8 cellular contexts compared by ENCODE assay signal in the genomic region with DNA sequence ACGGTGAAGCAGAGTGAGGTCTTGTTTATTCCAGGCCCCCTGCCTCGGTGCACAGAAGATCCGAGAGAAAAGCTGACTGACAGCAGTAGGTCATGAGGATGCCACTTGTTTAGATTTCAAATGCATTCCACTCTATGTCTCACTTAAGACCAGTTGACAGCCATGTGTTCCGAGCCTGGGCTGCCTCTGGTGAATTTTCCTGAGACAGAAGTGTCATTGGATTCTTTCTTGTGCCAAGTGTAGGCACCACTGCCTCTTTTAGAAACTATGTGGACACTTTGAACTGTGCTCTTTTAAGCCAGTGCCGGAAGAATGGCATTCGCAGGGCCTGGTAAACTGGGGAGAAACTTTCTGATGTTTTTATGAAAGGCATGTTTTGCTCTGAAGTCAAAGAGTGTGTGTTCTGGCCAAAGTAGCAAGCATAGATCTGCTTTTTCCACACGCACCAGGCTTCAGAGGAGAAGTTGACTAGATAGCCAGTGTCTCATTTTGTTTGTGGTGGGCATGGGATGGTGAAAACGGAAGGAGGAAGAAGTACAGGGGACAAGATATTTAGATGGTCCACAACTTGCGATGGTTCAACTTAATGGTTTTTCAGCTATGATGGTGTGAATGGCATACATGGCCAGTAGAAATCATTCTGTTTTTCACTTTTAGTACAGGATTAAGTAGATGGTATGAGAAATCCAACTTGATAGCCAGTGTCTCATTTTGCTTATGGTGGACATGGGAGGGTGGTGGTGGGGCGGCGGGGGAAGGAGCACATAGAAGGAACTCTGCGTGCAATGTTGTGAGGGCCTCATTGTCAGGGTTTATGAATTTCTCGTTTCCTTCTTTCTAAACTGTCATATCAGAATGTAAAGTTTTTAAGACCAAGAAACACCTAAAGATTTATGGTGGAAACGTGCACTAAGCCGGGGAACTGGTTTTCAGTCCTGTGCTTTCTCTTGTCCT. TPM values are rescaled to one million over a fixed set of nuclear protein-coding genes. Genes with fewer than 3 reads are reported as not detected.
DNase-seq lines count a peak whose midpoint lies in the region; ATAC-seq, FAIRE-seq and TF ChIP-seq lines count a peak whose summit lies in the region.

No MANE protein-coding gene starts in this region.

- H3K27me3 Mint-ChIP-seq in H9 (ENCODE audit: low read depth) = no peaks in the 10 kb centered on the region

- H3K4me1 ChIP-seq in neuronal stem cell (ENCODE audit: control insufficient read depth in 2 of 2, insufficient read depth in 1 of 2, low read depth in 1 of 2, low read length in 2 of 2) (peaks cover 10 to 21% of the 10 kb centered on the region in 2 donors), small intestine (ENCODE audit: control insufficient read depth in 2 of 2, insufficient read depth in 1 of 2, low read depth in 1 of 2, low read length in 1 of 2) (peaks cover 0 to 22% of the 10 kb centered on the region in 2 donors), H9 (ENCODE audit: insufficient read depth, low read length) (peaks cover 9% of the 10 kb centered on the region; the same call in 1 of the 2 replicates)

- peaks cover 0 to 3% of the 10 kb centered on the region in 2 donors for H3K9me3 ChIP-seq in neuronal stem cell (replicated peaks in 1 of 2; ENCODE audit: control insufficient read depth in 2 of 2, insufficient read depth in 1 of 2, low read depth in 1 of 2, low read length in 2 of 2)
- H3K9me3 ChIP-seq in small intestine (ENCODE audit: control insufficient read depth, low read depth) = no peaks in the 10 kb centered on the region
- H3K9me3 ChIP-seq in H9 (ENCODE audit: control insufficient read depth, low read depth, low read length) = no peaks in the 10 kb centered on the region

- H2AFZ ChIP-seq in neuronal stem cell (ENCODE audit: low read length) (no peak overlapping the region), H9 (ENCODE audit: low read length) (no peak overlapping the region)

- TF ChIP-seq CTCF in H9 (conservative IDR thresholded peaks at IDR 0.05) = no peak

- no peak overlapping the region for H2BK5ac ChIP-seq in neuronal stem cell (ENCODE audit: low read length)
- no peak overlapping the region for H2BK5ac ChIP-seq in H9 (ENCODE audit: insufficient read length, low read length)

- no peak overlapping the region for H3K14ac ChIP-seq in neuronal stem cell (ENCODE audit: low read length)
- no peak overlapping the region for H3K14ac ChIP-seq in H9 (ENCODE audit: insufficient read depth, low read length)

- H2BK20ac ChIP-seq in H9 (ENCODE audit: low read depth, low read length, poor library complexity, severe bottlenecking) = no peak overlapping the region

- H2BK12ac ChIP-seq in neuronal stem cell (ENCODE audit: low read length) = no peak overlapping the region
- H2BK12ac ChIP-seq in H9 (ENCODE audit: insufficient read length, low read depth, low read length) = no peak overlapping the region

- H3K4me1 Mint-ChIP-seq in H9 = peaks cover 20 to 21% of the 10 kb centered on the region in 2 experiments

- no peaks in the 10 kb centered on the region for H3K36me3 Mint-ChIP-seq in activated naive CD4-positive, alpha-beta T cell treated with anti-CD3 and anti-CD28 coated beads, Interleukin-2, amount 50 U/mL, for 72 hours
- H3K36me3 Mint-ChIP-seq in H9 (ENCODE audit: insufficient read depth in 1 of 3, low read depth in 3 of 3) = peaks cover 1 to 7% (median 5%) of the 10 kb centered on the region in 3 experiments; a peak in 6 of 7 replicates

- H3K4me3 ChIP-seq in neuronal stem cell (ENCODE audit: low read length in 2 of 2) (no peak overlapping the region), small intestine (ENCODE audit: low read depth in 1 of 2, low read length in 2 of 2) (no peak overlapping the region)

- H3K79me2 ChIP-seq in H9 (ENCODE audit: insufficient read depth, low read length) = no peaks in the 10 kb centered on the region

- H3K27ac ChIP-seq in neuronal stem cell (replicated peaks; ENCODE audit: low read length) (no peak overlapping the region), small intestine (ENCODE audit: low read depth in 1 of 2, low read length in 1 of 2) (peak overlapping the region in 1 of 2 donors; percentile 80), H9 (ENCODE audit: insufficient read length, low read depth, low read length) (no peak overlapping the region)

- peak overlapping the region; percentile 22 to 62 for H3K27ac Mint-ChIP-seq in activated naive CD4-positive, alpha-beta T cell treated with anti-CD3 and anti-CD28 coated beads, Interleukin-2, amount 50 U/mL, for 72 hours
- H3K27ac Mint-ChIP-seq in H9 = 0 out of 7 replicates have a peak overlapping the region, but pooled peaks of 1 of the 3 experiments have one; percentile 19

- H3K36me3 ChIP-seq in neuronal stem cell (replicated peaks in 1 of 2; ENCODE audit: control insufficient read depth in 2 of 2, insufficient read depth in 2 of 2, low read length in 2 of 2) (peaks cover 0 to 28% of the 10 kb centered on the region in 2 donors), small intestine (ENCODE audit: control insufficient read depth in 2 of 2, insufficient read depth in 2 of 2, low read length in 2 of 2) (peaks cover 3 to 8% of the 10 kb centered on the region in 2 donors)

- H3K56ac ChIP-seq in H9 (ENCODE audit: insufficient read length, low read depth, low read length) = no peak overlapping the region

- no peak overlapping the region for H3T11ph ChIP-seq in H9 (ENCODE audit: low read length)

- no peak for DNase-seq in activated naive CD4-positive, alpha-beta T cell treated with anti-CD3 and anti-CD28 coated beads, Interleukin-2, amount 50 U/mL, for 72 hours (ENCODE audit: low spot score in 2 of 2)
- DNase-seq in neuronal stem cell (ENCODE audit: low spot score) = no peak
- no peak for DNase-seq in NCI-H1436 treated with DMSO at 0.1 percent for 48 hours (lab: John Stamatoyannopoulos, UW)
- DNase-seq in small intestine = no peak
- DNase-seq in pons (ENCODE audit: low spot score) = no peak
- DNase-seq in H9 = no peak

- no peak for FAIRE-seq in small intestine (lab: Jason Lieb, UNC)

- H3K4me3 Mint-ChIP-seq in H9 = no peak overlapping the region

- H3K4ac ChIP-seq in neuronal stem cell (ENCODE audit: low read length) (no peak overlapping the region), H9 (ENCODE audit: low read depth, low read length) (no peak overlapping the region)

- H3K9ac ChIP-seq in neuronal stem cell (ENCODE audit: low read depth, low read length, poor library complexity) (peak overlapping the region; percentile 1), H9 (ENCODE audit: extremely low read depth, insufficient read length, low read length) (no peak overlapping the region)

- no peak overlapping the region for H2AK5ac ChIP-seq in neuronal stem cell (ENCODE audit: low read depth, low read length)
- no peak overlapping the region for H2AK5ac ChIP-seq in H9 (ENCODE audit: insufficient read length, low read length)

- no peaks in the 10 kb centered on the region for H3K23me2 ChIP-seq in H9 (ENCODE audit: insufficient read length, low read depth, low read length, poor library complexity, severe bottlenecking)

- H4K8ac ChIP-seq in neuronal stem cell (ENCODE audit: low read depth, low read length) (no peak overlapping the region), H9 (replicated peaks; ENCODE audit: insufficient read length, low read depth, low read length) (no peak overlapping the region)

- H2BK120ac ChIP-seq in neuronal stem cell (ENCODE audit: low read depth, low read length) (no peak overlapping the region), H9 (ENCODE audit: low read depth, low read length, poor library complexity, severe bottlenecking) (no peak overlapping the region)

- H4K5ac ChIP-seq in H9 (ENCODE audit: insufficient read length, low read depth, low read length) = no peak overlapping the region

- H2BK15ac ChIP-seq in neuronal stem cell (ENCODE audit: low read length) = no peak overlapping the region
- no peak overlapping the region for H2BK15ac ChIP-seq in H9 (ENCODE audit: low read depth, low read length)

- ATAC-seq in GM18861 (IDR thresholded peaks at IDR 0.05; ENCODE audit: unreplicated experiment) (peak; percentile 5), HG02884 (IDR thresholded peaks at IDR 0.05; ENCODE audit: unreplicated experiment) (peak; percentile 39)
- ATAC-seq in activated naive CD4-positive, alpha-beta T cell treated with anti-CD3 and anti-CD28 coated beads, Interleukin-2, amount 50 U/mL, for 72 hours = no peak

- WGBS in neuronal stem cell (ENCODE audit: extremely low coverage in 2 of 2, insufficient read length in 2 of 2, insufficient replicate concordance in 1 of 2), 2 donors = no CpG with 5 or more reads among the region's 15 CpGs
- 71 to 88% (median 84%) methylated on average over 15 of the region's 15 CpGs for WGBS in small intestine, 3 donors
- no CpG with 5 or more reads among the region's 15 CpGs for WGBS in H9 (ENCODE audit: extremely low coverage, insufficient read length, low lambda C conversion rate)

- H3K23ac ChIP-seq in neuronal stem cell (ENCODE audit: low read depth, low read length, poor library complexity) = no peak overlapping the region
- H3K23ac ChIP-seq in H9 (ENCODE audit: insufficient read length, low read depth, low read length) = no peak overlapping the region

- H3K18ac ChIP-seq in neuronal stem cell (ENCODE audit: low read length) (no peak overlapping the region), H9 (ENCODE audit: insufficient read length, low read depth, low read length) (no peak overlapping the region)

- H3K79me1 ChIP-seq in neuronal stem cell (ENCODE audit: low read depth, low read length) = no peaks in the 10 kb centered on the region
- H3K79me1 ChIP-seq in H9 (ENCODE audit: insufficient read depth, low read depth, low read length, poor library complexity, severe bottlenecking) = peaks cover 3% of the 10 kb centered on the region

- H4K91ac ChIP-seq in neuronal stem cell (ENCODE audit: low read depth, low read length, poor library complexity) = no peak overlapping the region
- no peak overlapping the region for H4K91ac ChIP-seq in H9 (ENCODE audit: insufficient read length, low read depth, low read length)

- H3K4me2 ChIP-seq in neuronal stem cell (ENCODE audit: insufficient read depth, low read length, poor library complexity, severe bottlenecking) = no peak overlapping the region
- H3K4me2 ChIP-seq in H9 (ENCODE audit: insufficient read depth, insufficient read length, low read length) = no peak overlapping the region

- H3K9me3 Mint-ChIP-seq in activated naive CD4-positive, alpha-beta T cell treated with anti-CD3 and anti-CD28 coated beads, Interleukin-2, amount 50 U/mL, for 72 hours = no peaks in the 10 kb centered on the region
- no peaks in the 10 kb centered on the region for H3K9me3 Mint-ChIP-seq in H9

- H4K20me1 ChIP-seq in H9 (ENCODE audit: control insufficient read depth, insufficient read depth, insufficient read length) = peaks cover 3% of the 10 kb centered on the region

- H3K27me3 ChIP-seq in neuronal stem cell (ENCODE audit: control insufficient read depth in 3 of 3, insufficient read depth in 3 of 3, low read depth in 1 of 3, low read length in 3 of 3) = no peaks in the 10 kb centered on the region
- H3K27me3 ChIP-seq in small intestine (ENCODE audit: control insufficient read depth in 2 of 2, insufficient read depth in 2 of 2, low read length in 2 of 2) = no peaks in the 10 kb centered on the region
- no peaks in the 10 kb centered on the region for H3K27me3 ChIP-seq in H9 (ENCODE audit: insufficient read depth, low read length)

RNA-seq across cellular contexts. Expression of gene CYP17A1, which starts 41.5 kb away (rescaled TPM):
- not detected for total RNA-seq in activated naive CD4-positive, alpha-beta T cell treated with anti-CD3 and anti-CD28 coated beads, Interleukin-2, amount 50 U/mL, for 72 hours
- polyA plus RNA-seq in neuronal stem cell (2013, experiment 1 of 2) = not detected
- polyA plus RNA-seq in neuronal stem cell (2013, experiment 2 of 2) = not detected
- 10 to 100 TPM in 1 of 3 donors, 1 to 10 TPM in 1, under 1 TPM in 1; 0.10 to 13.4 (median 3.0) TPM for polyA plus RNA-seq in small intestine
- total RNA-seq in H9 (2021) = not detected in 2 replicates

RNA-seq across cellular contexts. Expression of gene WBP1L, which starts 52.0 kb away (rescaled TPM):
- total RNA-seq in activated naive CD4-positive, alpha-beta T cell treated with anti-CD3 and anti-CD28 coated beads, Interleukin-2, amount 50 U/mL, for 72 hours = 10 to 100 TPM; 15.7 to 16.7 TPM
- 20.1 TPM for polyA plus RNA-seq in neuronal stem cell (2013, experiment 1 of 2)
- polyA plus RNA-seq in neuronal stem cell (2013, experiment 2 of 2) = 20.2 TPM
- polyA plus RNA-seq in small intestine = 10 to 100 TPM; 15.2 to 29.9 (median 16.8) TPM
- 23.8 and 24.5 TPM in 2 replicates for total RNA-seq in H9 (2021)

RNA-seq across cellular contexts. Expression of gene BORCS7, which starts 58.3 kb away (rescaled TPM):
- total RNA-seq in activated naive CD4-positive, alpha-beta T cell treated with anti-CD3 and anti-CD28 coated beads, Interleukin-2, amount 50 U/mL, for 72 hours = 1 to 10 TPM; 8.8 to 9.7 TPM
- 10.3 TPM for polyA plus RNA-seq in neuronal stem cell (2013, experiment 1 of 2)
- polyA plus RNA-seq in neuronal stem cell (2013, experiment 2 of 2) = 11.4 TPM
- polyA plus RNA-seq in small intestine = 10 to 100 TPM; 38.9 to 49.4 (median 39.9) TPM
- total RNA-seq in H9 (2021) = 6.5 and 7.0 TPM in 2 replicates

Comparison
In these comparisons a context has a peak if more than half of its experiments do, and no peak if none do; other contexts are left out.
1. ATAC-seq: peak in GM18861 (single experiment) and HG02884 (single experiment); none in activated naive CD4-positive, alpha-beta T cell treated with anti-CD3 and anti-CD28 coated beads, Interleukin-2, amount 50 U/mL, for 72 hours (0 of 2).